In the genomic region with DNA sequence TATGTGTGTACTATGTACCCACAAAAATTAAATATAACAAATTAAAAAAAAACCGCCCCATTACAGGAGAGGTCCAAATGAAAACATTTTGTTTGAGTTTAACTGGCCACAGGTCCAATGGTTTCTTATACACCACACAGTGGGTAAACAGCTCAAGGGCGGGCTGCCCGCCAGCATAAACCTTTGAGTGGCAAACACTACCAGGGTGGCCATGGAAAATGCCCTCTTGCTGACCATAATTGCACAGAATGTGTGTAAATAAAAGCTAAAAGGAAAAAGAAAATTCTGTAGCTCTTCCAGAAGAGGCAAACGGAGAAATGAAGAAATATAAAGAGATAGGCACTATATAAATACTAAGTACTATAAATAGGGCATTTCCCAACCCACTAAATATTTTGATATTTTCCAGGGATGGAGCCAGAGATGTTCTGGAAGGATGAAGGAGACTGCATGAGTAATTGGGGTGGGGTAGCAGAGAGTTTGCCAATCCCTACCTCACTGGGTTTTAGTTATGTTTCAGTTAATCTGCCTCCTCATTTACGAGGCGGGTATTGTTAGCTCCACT, we compare ENCODE assay signal across 8 cellular contexts. TPM values are rescaled to one million over a fixed set of nuclear protein-coding genes. Genes with fewer than 3 reads are reported as not detected.
DNase-seq lines count a peak whose midpoint lies in the region; ATAC-seq and TF ChIP-seq lines count a peak whose summit lies in the region.

No MANE protein-coding gene starts in this region.

- H3K36me3 ChIP-seq in OCI-LY1 (ENCODE audit: insufficient read depth, low read length): peaks cover 12% of the 10 kb centered on the region
- no peaks in the 10 kb centered on the region for H3K36me3 ChIP-seq in neural progenitor cell

- H3K4me2 ChIP-seq in OCI-LY1 (ENCODE audit: low read length) (peak overlapping the region; percentile 89), neural progenitor cell (peak overlapping the region; percentile 97)

- H3K79me2 ChIP-seq in OCI-LY1 (ENCODE audit: insufficient read depth, low read length) (peaks cover 26% of the 10 kb centered on the region), neural progenitor cell (ENCODE audit: low read depth) (peaks cover 37% of the 10 kb centered on the region)

- peak overlapping the region; percentile 76 for H2AFZ ChIP-seq in OCI-LY1 (ENCODE audit: low read length)
- peak overlapping the region; percentile 63 for H2AFZ ChIP-seq in neural progenitor cell (replicated peaks)

- H3K4me3 ChIP-seq in OCI-LY1 (ENCODE audit: low read depth, low read length, poor library complexity, severe bottlenecking) (peak overlapping the region; percentile 79), neural progenitor cell (peak overlapping the region; percentile 69)

- no peaks in the 10 kb centered on the region for H4K20me1 ChIP-seq in OCI-LY1 (ENCODE audit: insufficient read depth, low read length)
- H4K20me1 ChIP-seq in neural progenitor cell (ENCODE audit: low read depth): peaks cover 31% of the 10 kb centered on the region

- no peak overlapping the region for H3K27ac ChIP-seq in OCI-LY1 (ENCODE audit: low read depth, low read length, poor library complexity, severe bottlenecking)
- H3K27ac ChIP-seq in epithelial cell of prostate: peak overlapping the region; percentile 84
- H3K27ac ChIP-seq in neural progenitor cell: no peak overlapping the region

- peak overlapping the region; percentile 99 for H3K27ac Mint-ChIP-seq in neural progenitor cell

- in situ Hi-C loops in KBM-7 (cut with MboI; ENCODE audit: low pct_unique_long_range_greater_than_20kb, low sequenced_read_pairs): no loop called here

- H3K27me3 Mint-ChIP-seq in neural progenitor cell (ENCODE audit: insufficient read depth, low read depth): peaks cover 5% of the 10 kb centered on the region

- TF ChIP-seq CTCF in OCI-LY1 (IDR thresholded peaks at IDR 0.05; ENCODE audit: low read length) (no peak), neural progenitor cell (IDR thresholded peaks at IDR 0.05) (no peak)

- no peaks in the 10 kb centered on the region for H3F3A ChIP-seq in OCI-LY1 (ENCODE audit: insufficient read depth, low read length)
- H3F3A ChIP-seq in neural progenitor cell (ENCODE audit: low read depth): peaks cover 13% of the 10 kb centered on the region

- ATAC-seq in HG03095 (IDR thresholded peaks at IDR 0.05; ENCODE audit: unreplicated experiment) (no peak), HG02870 (IDR thresholded peaks at IDR 0.05; ENCODE audit: unreplicated experiment) (no peak)

- H3K9me3 ChIP-seq in OCI-LY1 (ENCODE audit: low read length) (no peaks in the 10 kb centered on the region), neural progenitor cell (ENCODE audit: low read depth) (no peaks in the 10 kb centered on the region)

- H3K9me2 ChIP-seq in OCI-LY1 (ENCODE audit: low read depth, low read length): no peaks in the 10 kb centered on the region

- DNase-seq in GM03348 (ENCODE audit: low spot score): peak; percentile 57
- DNase-seq in epithelial cell of prostate (ENCODE audit: low read depth, low spot score): no peak
- no peak for DNase-seq in neural progenitor cell (ENCODE audit: low spot score)
- DNase-seq in Ammon's horn (ENCODE audit: low spot score): no peak
- no peak for DNase-seq in KBM-7

- peak overlapping the region; percentile 82 for H3K9ac ChIP-seq in OCI-LY1 (ENCODE audit: low read length)
- peak overlapping the region; percentile 72 for H3K9ac ChIP-seq in neural progenitor cell

- no peaks in the 10 kb centered on the region for H3K9me3 Mint-ChIP-seq in neural progenitor cell

- H3K4me3 Mint-ChIP-seq in neural progenitor cell: peak overlapping the region; percentile 98

- H3K4me1 Mint-ChIP-seq in neural progenitor cell: peaks cover 32% of the 10 kb centered on the region

- H3K27me3 ChIP-seq in OCI-LY1 (ENCODE audit: insufficient read depth, low read length) (no peaks in the 10 kb centered on the region), neural progenitor cell (no peaks in the 10 kb centered on the region)

- peaks cover 11% of the 10 kb centered on the region for H3K36me3 Mint-ChIP-seq in neural progenitor cell

- H3K4me1 ChIP-seq in OCI-LY1 (ENCODE audit: insufficient read depth, low read length, severe bottlenecking) (peaks cover 27% of the 10 kb centered on the region), neural progenitor cell (peaks cover 11% of the 10 kb centered on the region)

RNA-seq across cellular contexts. Expression of a gene that starts 1.1 kb away (rescaled TPM):
- 37.9 and 53.6 TPM in 2 replicates for total RNA-seq in neural progenitor cell (ENCODE audit: low replicate concordance)

RNA-seq across cellular contexts. Expression of a gene that starts 44.0 kb away (rescaled TPM):
- 0.25 TPM in 1 of 2 replicates, not detected in the other for total RNA-seq in neural progenitor cell (ENCODE audit: low replicate concordance)
